In the genomic region with DNA sequence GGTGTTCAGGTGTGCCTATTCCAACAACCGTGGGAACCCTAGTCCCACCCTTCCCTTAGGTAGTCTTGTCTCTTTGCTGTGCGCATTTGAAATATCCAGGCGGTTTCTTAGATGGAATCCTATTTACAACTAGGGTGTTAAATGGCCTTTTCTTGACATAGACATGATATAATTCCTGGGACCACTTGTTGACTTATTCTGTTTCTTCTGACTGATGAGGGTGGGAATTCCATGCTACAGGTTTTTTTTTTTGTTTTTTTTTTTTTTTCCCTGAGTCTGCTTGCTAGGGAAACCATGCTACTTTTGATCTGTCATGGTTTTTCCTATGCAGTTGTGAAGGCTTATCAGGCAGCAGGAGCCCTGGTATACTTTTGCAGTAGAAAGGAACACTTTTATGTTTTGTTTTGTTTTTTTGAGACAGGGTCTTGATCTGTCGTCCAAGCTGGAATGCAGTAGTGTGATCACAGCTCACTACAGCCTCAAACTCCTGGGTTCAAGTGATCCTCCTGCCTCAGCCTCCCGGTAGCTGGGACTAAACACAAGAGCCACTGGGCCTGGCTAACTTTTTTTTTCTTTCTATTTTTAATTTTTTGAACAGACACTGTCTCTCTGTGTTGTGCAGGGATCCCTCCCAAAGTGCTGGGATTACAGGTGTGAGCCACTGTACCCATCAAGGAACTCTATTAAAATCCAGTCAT, we compare ENCODE assay signal across 1 cellular context.
TF ChIP-seq lines count a peak whose summit lies in the region.

No MANE protein-coding gene starts in this region.

TF ChIP-seq in GM12878, 131 proteins besides CTCF, POLR2A, EP300 and RAD21:
- TF ChIP-seq, protein P1, sequence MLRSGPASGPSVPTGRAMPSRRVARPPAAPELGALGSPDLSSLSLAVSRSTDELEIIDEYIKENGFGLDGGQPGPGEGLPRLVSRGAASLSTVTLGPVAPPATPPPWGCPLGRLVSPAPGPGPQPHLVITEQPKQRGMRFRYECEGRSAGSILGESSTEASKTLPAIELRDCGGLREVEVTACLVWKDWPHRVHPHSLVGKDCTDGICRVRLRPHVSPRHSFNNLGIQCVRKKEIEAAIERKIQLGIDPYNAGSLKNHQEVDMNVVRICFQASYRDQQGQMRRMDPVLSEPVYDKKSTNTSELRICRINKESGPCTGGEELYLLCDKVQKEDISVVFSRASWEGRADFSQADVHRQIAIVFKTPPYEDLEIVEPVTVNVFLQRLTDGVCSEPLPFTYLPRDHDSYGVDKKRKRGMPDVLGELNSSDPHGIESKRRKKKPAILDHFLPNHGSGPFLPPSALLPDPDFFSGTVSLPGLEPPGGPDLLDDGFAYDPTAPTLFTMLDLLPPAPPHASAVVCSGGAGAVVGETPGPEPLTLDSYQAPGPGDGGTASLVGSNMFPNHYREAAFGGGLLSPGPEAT (IDR thresholded peaks at IDR 0.05; ENCODE audit: low read depth), result no peak
- TF ChIP-seq NFXL1 (IDR thresholded peaks at IDR 0.05; ENCODE audit: borderline replicate concordance), result no peak
- TF ChIP-seq RFX5 (IDR thresholded peaks at IDR 0.05; ENCODE audit: low read depth, low read length), result no peak
- TF ChIP-seq WRNIP1 (IDR thresholded peaks at IDR 0.05; ENCODE audit: borderline replicate concordance, low read depth, low read length), result peak; percentile 25; the same call in 1 of the 2 replicates
- TF ChIP-seq, protein P2, sequence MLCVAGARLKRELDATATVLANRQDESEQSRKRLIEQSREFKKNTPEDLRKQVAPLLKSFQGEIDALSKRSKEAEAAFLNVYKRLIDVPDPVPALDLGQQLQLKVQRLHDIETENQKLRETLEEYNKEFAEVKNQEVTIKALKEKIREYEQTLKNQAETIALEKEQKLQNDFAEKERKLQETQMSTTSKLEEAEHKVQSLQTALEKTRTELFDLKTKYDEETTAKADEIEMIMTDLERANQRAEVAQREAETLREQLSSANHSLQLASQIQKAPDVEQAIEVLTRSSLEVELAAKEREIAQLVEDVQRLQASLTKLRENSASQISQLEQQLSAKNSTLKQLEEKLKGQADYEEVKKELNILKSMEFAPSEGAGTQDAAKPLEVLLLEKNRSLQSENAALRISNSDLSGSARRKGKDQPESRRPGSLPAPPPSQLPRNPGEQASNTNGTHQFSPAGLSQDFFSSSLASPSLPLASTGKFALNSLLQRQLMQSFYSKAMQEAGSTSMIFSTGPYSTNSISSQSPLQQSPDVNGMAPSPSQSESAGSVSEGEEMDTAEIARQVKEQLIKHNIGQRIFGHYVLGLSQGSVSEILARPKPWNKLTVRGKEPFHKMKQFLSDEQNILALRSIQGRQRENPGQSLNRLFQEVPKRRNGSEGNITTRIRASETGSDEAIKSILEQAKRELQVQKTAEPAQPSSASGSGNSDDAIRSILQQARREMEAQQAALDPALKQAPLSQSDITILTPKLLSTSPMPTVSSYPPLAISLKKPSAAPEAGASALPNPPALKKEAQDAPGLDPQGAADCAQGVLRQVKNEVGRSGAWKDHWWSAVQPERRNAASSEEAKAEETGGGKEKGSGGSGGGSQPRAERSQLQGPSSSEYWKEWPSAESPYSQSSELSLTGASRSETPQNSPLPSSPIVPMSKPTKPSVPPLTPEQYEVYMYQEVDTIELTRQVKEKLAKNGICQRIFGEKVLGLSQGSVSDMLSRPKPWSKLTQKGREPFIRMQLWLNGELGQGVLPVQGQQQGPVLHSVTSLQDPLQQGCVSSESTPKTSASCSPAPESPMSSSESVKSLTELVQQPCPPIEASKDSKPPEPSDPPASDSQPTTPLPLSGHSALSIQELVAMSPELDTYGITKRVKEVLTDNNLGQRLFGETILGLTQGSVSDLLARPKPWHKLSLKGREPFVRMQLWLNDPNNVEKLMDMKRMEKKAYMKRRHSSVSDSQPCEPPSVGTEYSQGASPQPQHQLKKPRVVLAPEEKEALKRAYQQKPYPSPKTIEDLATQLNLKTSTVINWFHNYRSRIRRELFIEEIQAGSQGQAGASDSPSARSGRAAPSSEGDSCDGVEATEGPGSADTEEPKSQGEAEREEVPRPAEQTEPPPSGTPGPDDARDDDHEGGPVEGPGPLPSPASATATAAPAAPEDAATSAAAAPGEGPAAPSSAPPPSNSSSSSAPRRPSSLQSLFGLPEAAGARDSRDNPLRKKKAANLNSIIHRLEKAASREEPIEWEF (IDR thresholded peaks at IDR 0.05; ENCODE audit: insufficient replicate concordance, low read depth, low read length), result no peak
TF ChIP-seq in GM12878: peak in this region for 1.
